Comparison of ENCODE assay signal across 8 cellular contexts in the genomic region with DNA sequence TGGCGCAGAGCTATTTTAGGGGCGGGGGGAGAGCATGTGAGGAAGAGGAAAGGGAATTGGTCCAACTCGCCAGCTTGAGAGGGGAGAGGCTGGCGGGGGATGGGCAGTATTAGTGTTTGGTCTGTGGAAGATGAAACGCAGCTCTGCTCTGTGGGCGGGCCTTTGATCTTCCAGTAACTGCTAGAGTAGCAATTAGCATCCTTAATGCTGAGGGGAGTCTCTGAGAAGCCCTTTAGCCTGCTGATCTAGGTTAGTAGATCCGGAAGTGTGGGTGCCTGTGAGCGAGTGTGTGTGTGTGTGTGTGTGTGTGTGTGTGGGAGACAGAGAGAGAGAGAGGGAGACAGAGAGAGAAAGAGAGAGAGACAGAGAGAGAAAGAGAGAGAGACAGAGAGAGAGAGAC.
DNase-seq lines count a peak whose midpoint lies in the region; ATAC-seq and TF ChIP-seq lines count a peak whose summit lies in the region.

No MANE protein-coding gene starts in this region.

- peaks cover 2% of the 10 kb centered on the region for H3K27me3 Mint-ChIP-seq in activated CD4-positive, alpha-beta memory T cell treated with anti-CD3 and anti-CD28 coated beads, Interleukin-2, amount 10 ng/mL, durations not matched to agents 7 days and 5 days
- no peaks in the 10 kb centered on the region for H3K27me3 Mint-ChIP-seq in endodermal cell (ENCODE audit: insufficient read depth)

- POLR2A ChIA-PET in activated CD4-positive, alpha-beta memory T cell treated with anti-CD3 and anti-CD28 coated beads, Interleukin-2, amount 10 ng/mL, durations not matched to agents 7 days and 5 days (lab: Charles Lee) = interaction anchor here (0.8 to 9.6 kb wide), 14 partner anchors 11 to 594 kb away, joined by 3 to 233 read pairs (median 17); partner anchors contain the start of genes BACH2 and MDN1

- H3K4me3 ChIP-seq in endodermal cell (ENCODE audit: low read length) = no peak overlapping the region
- peak overlapping the region; percentile 60 for H3K4me3 ChIP-seq in osteoblast (ENCODE audit: insufficient read depth, low read length)
- peak overlapping the region; percentile 63 for H3K4me3 ChIP-seq in thoracic aorta

- H3K27ac Mint-ChIP-seq in activated CD4-positive, alpha-beta memory T cell treated with anti-CD3 and anti-CD28 coated beads, Interleukin-2, amount 10 ng/mL, durations not matched to agents 7 days and 5 days = peak overlapping the region; percentile 97
- H3K27ac Mint-ChIP-seq in endodermal cell = no peak overlapping the region

- ATAC-seq in thoracic aorta (ENCODE audit: insufficient number of reproducible peaks, low FRiP score, low read depth) (no peak), HG03045 (IDR thresholded peaks at IDR 0.05; ENCODE audit: unreplicated experiment) (no peak)

- peaks cover 86% of the 10 kb centered on the region for H3K4me1 Mint-ChIP-seq in activated CD4-positive, alpha-beta memory T cell treated with anti-CD3 and anti-CD28 coated beads, Interleukin-2, amount 10 ng/mL, durations not matched to agents 7 days and 5 days
- peaks cover 27% of the 10 kb centered on the region for H3K4me1 Mint-ChIP-seq in endodermal cell

- H3K27me3 ChIP-seq in endodermal cell (ENCODE audit: control insufficient read depth, insufficient read depth, low read length, poor library complexity, severe bottlenecking) (peaks cover 6% of the 10 kb centered on the region), osteoblast (ENCODE audit: insufficient read depth, low read length) (peaks cover 23% of the 10 kb centered on the region), thoracic aorta (replicated peaks; ENCODE audit: insufficient read depth) (no peaks in the 10 kb centered on the region)

- peaks cover 2% of the 10 kb centered on the region for H3K9me3 Mint-ChIP-seq in activated CD4-positive, alpha-beta memory T cell treated with anti-CD3 and anti-CD28 coated beads, Interleukin-2, amount 10 ng/mL, durations not matched to agents 7 days and 5 days
- H3K9me3 Mint-ChIP-seq in endodermal cell = peaks cover 2% of the 10 kb centered on the region

- CTCF ChIA-PET in activated CD4-positive, alpha-beta memory T cell treated with anti-CD3 and anti-CD28 coated beads, Interleukin-2, amount 10 ng/mL, durations not matched to agents 7 days and 5 days (lab: Charles Lee) = interaction anchor here (1.0 to 10.0 kb wide), 8 partner anchors 11 to 473 kb away, joined by 3 to 135 read pairs (median 18); no protein-coding TSS in a partner anchor

- H3K27ac ChIP-seq in endodermal cell (ENCODE audit: low read depth, low read length) (no peak overlapping the region), osteoblast (ENCODE audit: low read depth, low read length) (no peak overlapping the region), thoracic aorta (no peak overlapping the region)

- 9 to 12% methylated on average over 6 to 8 of the region's 8 CpGs for WGBS in endodermal cell (ENCODE audit: insufficient coverage in 1 of 2, insufficient read length in 1 of 2), 2 experiments

- TF ChIP-seq CTCF in endodermal cell (conservative IDR thresholded peaks at IDR 0.05) = no peak
- TF ChIP-seq CTCF in osteoblast (IDR thresholded peaks at IDR 0.05; ENCODE audit: extremely low read depth, low read depth, low read length) = no peak
- no peak for TF ChIP-seq CTCF in thoracic aorta (IDR thresholded peaks at IDR 0.05)

- peak; percentile 66 for DNase-seq in COLO829 (ENCODE audit: low spot score)
- DNase-seq in NCI-H2029 (lab: John Stamatoyannopoulos, UW) = peak; percentile 18
- DNase-seq in activated CD4-positive, alpha-beta memory T cell treated with anti-CD3 and anti-CD28 coated beads, Interleukin-2, amount 10 ng/mL, durations not matched to agents 7 days and 5 days = peak; percentile 88
- DNase-seq in endodermal cell = peak; percentile 86
- no peak for DNase-seq in osteoblast (ENCODE audit: insufficient read length, low spot score, missing footprints)
- DNase-seq in thoracic aorta (ENCODE audit: low spot score) = no peak
- DNase-seq in SIG-M5 (lab: John Stamatoyannopoulos, UW) = no peak

- H3K36me3 ChIP-seq in endodermal cell (ENCODE audit: control insufficient read depth, insufficient read depth, low read length) (no peaks in the 10 kb centered on the region), osteoblast (ENCODE audit: insufficient read depth, low read length) (no peaks in the 10 kb centered on the region), thoracic aorta (no peaks in the 10 kb centered on the region)

- H2AFZ ChIP-seq in osteoblast (ENCODE audit: low read length) = peak overlapping the region; percentile 74

- H3K36me3 Mint-ChIP-seq in activated CD4-positive, alpha-beta memory T cell treated with anti-CD3 and anti-CD28 coated beads, Interleukin-2, amount 10 ng/mL, durations not matched to agents 7 days and 5 days (ENCODE audit: low read depth) = peaks cover 20% of the 10 kb centered on the region
- H3K36me3 Mint-ChIP-seq in endodermal cell (ENCODE audit: low read depth) = no peaks in the 10 kb centered on the region

- no peaks in the 10 kb centered on the region for H4K20me1 ChIP-seq in osteoblast (ENCODE audit: insufficient read depth, low read length)

- H3K4me1 ChIP-seq in endodermal cell (ENCODE audit: control insufficient read depth, insufficient read depth, low read length) = peaks cover 5% of the 10 kb centered on the region
- no peaks in the 10 kb centered on the region for H3K4me1 ChIP-seq in osteoblast (ENCODE audit: insufficient read depth, low read length)
- H3K4me1 ChIP-seq in thoracic aorta (ENCODE audit: control insufficient read depth in 1 of 2, low read depth in 2 of 2) = peaks cover 0 to 6% of the 10 kb centered on the region in 2 donors

- no peak overlapping the region for H3K9ac ChIP-seq in endodermal cell (ENCODE audit: extremely low read depth, low read length, poor library complexity, severe bottlenecking)

- H3K4me3 Mint-ChIP-seq in activated CD4-positive, alpha-beta memory T cell treated with anti-CD3 and anti-CD28 coated beads, Interleukin-2, amount 10 ng/mL, durations not matched to agents 7 days and 5 days = peak overlapping the region; percentile 82
- peak overlapping the region; percentile 35 for H3K4me3 Mint-ChIP-seq in endodermal cell

- peak overlapping the region; percentile 73 for H3K4me2 ChIP-seq in osteoblast (ENCODE audit: insufficient read depth, low read length)

- H3K79me2 ChIP-seq in osteoblast (ENCODE audit: insufficient read depth, low read length) = no peaks in the 10 kb centered on the region

- H3K9me3 ChIP-seq in endodermal cell (ENCODE audit: control insufficient read depth, low read length) = no peaks in the 10 kb centered on the region
- no peaks in the 10 kb centered on the region for H3K9me3 ChIP-seq in osteoblast (ENCODE audit: low read depth, low read length)
- H3K9me3 ChIP-seq in thoracic aorta = no peaks in the 10 kb centered on the region

Comparison
In these comparisons a context has a peak if more than half of its experiments do, and no peak if none do; other contexts are left out.
1. DNase-seq: peak in COLO829 (single experiment), NCI-H2029 (single experiment), activated CD4-positive, alpha-beta memory T cell treated with anti-CD3 and anti-CD28 coated beads, Interleukin-2, amount 10 ng/mL, durations not matched to agents 7 days and 5 days (single experiment) and endodermal cell (single experiment); none in osteoblast (single experiment), thoracic aorta (single experiment) and SIG-M5 (single experiment).